In genomic region chr4:38091636-38092035, GRCh38 we compare ENCODE assay signal across 18 cellular contexts.
DNase-seq lines count a peak whose midpoint lies in the region; ATAC-seq and TF ChIP-seq lines count a peak whose summit lies in the region.
"Had no signal": no experiment of that assay in that cellular context is flagged by ENCODE, and none has a peak within 500 bp of the region (broad histone marks: within the 10 kb centered on the region; RNA-seq: fewer than 3 reads in every experiment).

No MANE protein-coding gene starts in this region.

- peaks cover 27% of the 10 kb centered on the region for H3K4me1 ChIP-seq in cardiac muscle cell (ENCODE audit: low read depth)
- H3K4me1 ChIP-seq in heart right ventricle, result peaks cover 0 to 45% (median 15%) of the 10 kb centered on the region in 9 donors
- H3K4me1 ChIP-seq: parathyroid adenoma had no signal

- H3K4me1 Mint-ChIP-seq in activated T-helper 17 cell treated with anti-CD3 and anti-CD28 coated beads, Interleukin-2, amount 50 U/mL, for 72 hours, result peaks cover 20% of the 10 kb centered on the region
- peaks cover 26% of the 10 kb centered on the region for H3K4me1 Mint-ChIP-seq in CD4-positive, alpha-beta T cell (ENCODE audit: low read depth)

- DNase-seq in cardiac muscle cell (ENCODE audit: low read depth in 1 of 2, low spot score in 1 of 2), result peak in 1 of 2 donors; percentile 42
- DNase-seq in heart right ventricle, result no peak
- DNase-seq in fibroblast of villous mesenchyme (ENCODE audit: low read depth), result peak; percentile 72
- DNase-seq in DMS53 (lab: John Stamatoyannopoulos, UW), result no peak
- DNase-seq in CD4-positive, alpha-beta T cell, result no peak
- DNase-seq in A172 (ENCODE audit: low spot score), result no peak
- DNase-seq: ACHN; activated CD4-positive, CD25-positive, alpha-beta regulatory T cell treated with anti-CD3 and anti-CD28 coated beads, Interleukin-2, amount 50 U/mL, for 72 hours; activated naive CD8-positive, alpha-beta T cell treated with anti-CD3 and anti-CD28 coated beads for 36 hours; cerebellar nuclear complex; MV-4-11; NCI-H82; spleen; stimulated activated naive CD8-positive, alpha-beta T cell treated with anti-CD3 and anti-CD28 coated beads, Interleukin-15, Interleukin-2, amounts not matched to agents 100 U/mL and 50 U/mL, for 24 hours had no signal

- no peaks in the 10 kb centered on the region for H3K9me3 Mint-ChIP-seq in activated T-helper 17 cell treated with anti-CD3 and anti-CD28 coated beads, Interleukin-2, amount 50 U/mL, for 72 hours
- H3K9me3 Mint-ChIP-seq in CD4-positive, alpha-beta T cell, result no peaks in the 10 kb centered on the region
- H3K9me3 Mint-ChIP-seq: activated naive CD8-positive, alpha-beta T cell treated with anti-CD3 and anti-CD28 coated beads for 36 hours had no signal

- TF ChIP-seq CTCF in cardiac muscle cell (IDR thresholded peaks at IDR 0.05; ENCODE audit: low read depth, low read length), result no peak
- TF ChIP-seq CTCF in heart right ventricle (IDR thresholded peaks at IDR 0.05), result no peak
- no peak for TF ChIP-seq CTCF in fibroblast of villous mesenchyme (IDR thresholded peaks at IDR 0.05; ENCODE audit: insufficient read depth, low read depth, low read length)
- no peak for TF ChIP-seq CTCF in CD4-positive, alpha-beta T cell (IDR thresholded peaks at IDR 0.05)

- no peaks in the 10 kb centered on the region for H3K27me3 Mint-ChIP-seq in activated T-helper 17 cell treated with anti-CD3 and anti-CD28 coated beads, Interleukin-2, amount 50 U/mL, for 72 hours
- H3K27me3 Mint-ChIP-seq in CD4-positive, alpha-beta T cell, result no peaks in the 10 kb centered on the region
- H3K27me3 Mint-ChIP-seq: activated naive CD8-positive, alpha-beta T cell treated with anti-CD3 and anti-CD28 coated beads for 36 hours; type B pancreatic cell had no signal

- WGBS in heart right ventricle, 2 donors, result 83 to 90% methylated on average over 1 of the region's 1 CpG

- no peaks in the 10 kb centered on the region for H3K36me3 ChIP-seq in cardiac muscle cell
- H3K36me3 ChIP-seq in heart right ventricle, result peaks cover 0 to 72% (median 20%) of the 10 kb centered on the region in 9 donors

- peak overlapping the region; percentile 63 for H3K4me3 Mint-ChIP-seq in activated T-helper 17 cell treated with anti-CD3 and anti-CD28 coated beads, Interleukin-2, amount 50 U/mL, for 72 hours
- no peak overlapping the region for H3K4me3 Mint-ChIP-seq in CD4-positive, alpha-beta T cell
- H3K4me3 Mint-ChIP-seq: activated naive CD8-positive, alpha-beta T cell treated with anti-CD3 and anti-CD28 coated beads for 36 hours; type B pancreatic cell had no signal

- H3K27me3 ChIP-seq in cardiac muscle cell (no peaks in the 10 kb centered on the region), heart right ventricle (no peaks in the 10 kb centered on the region)
- no peaks in the 10 kb centered on the region for H3K27me3 ChIP-seq in CD4-positive, alpha-beta T cell (ENCODE audit: control insufficient read depth, insufficient read depth, low read length)
- H3K27me3 ChIP-seq: spleen had no signal

- intact Hi-C loops in heart right ventricle (cut with DNase I), result loop anchor here in 1 of 10 donors (5.0 kb wide), 1 partner anchor 36 kb away; no protein-coding TSS in a partner anchor
- intact Hi-C loops in CD4-positive, alpha-beta T cell (cut with DNase I, micrococcal nuclease), result no loop called here

- no peaks in the 10 kb centered on the region for H3K9me3 ChIP-seq in cardiac muscle cell (ENCODE audit: low read depth)
- H3K9me3 ChIP-seq in heart right ventricle, result no peaks in the 10 kb centered on the region
- H3K9me3 ChIP-seq in CD4-positive, alpha-beta T cell (ENCODE audit: control insufficient read depth, low read length), result no peaks in the 10 kb centered on the region
- H3K9me3 ChIP-seq: spleen had no signal

- no peak for ATAC-seq in heart right ventricle
- no peak for ATAC-seq in activated T-helper 17 cell treated with anti-CD3 and anti-CD28 coated beads, Interleukin-2, amount 50 U/mL, for 72 hours (replicated peaks)
- no peak for ATAC-seq in GM19035 (IDR thresholded peaks at IDR 0.05; ENCODE audit: unreplicated experiment)
- no peak for ATAC-seq in CD4-positive, alpha-beta T cell (ENCODE audit: poor library complexity)
- ATAC-seq: stimulated activated naive CD8-positive, alpha-beta T cell treated with anti-CD3 and anti-CD28 coated beads, Interleukin-15, Interleukin-2, amounts not matched to agents 100 U/mL and 50 U/mL, for 24 hours had no signal

- POLR2A ChIA-PET in CD4-positive, alpha-beta T cell (lab: Charles Lee), result interaction anchor here (0.6 kb wide), 1 partner anchor 609 kb away, joined by 3 read pairs; no protein-coding TSS in a partner anchor

- peak overlapping the region; percentile 59 for H3K27ac ChIP-seq in cardiac muscle cell
- peak overlapping the region in 1 of 10 donors; percentile 13 for H3K27ac ChIP-seq in heart right ventricle
- H3K27ac ChIP-seq in CD4-positive, alpha-beta T cell (ENCODE audit: low read depth, low read length), result no peak overlapping the region
- H3K27ac ChIP-seq: parathyroid adenoma, spleen had no signal

- peaks cover 58% of the 10 kb centered on the region for H3K36me3 Mint-ChIP-seq in activated T-helper 17 cell treated with anti-CD3 and anti-CD28 coated beads, Interleukin-2, amount 50 U/mL, for 72 hours (ENCODE audit: low read depth)
- H3K36me3 Mint-ChIP-seq in CD4-positive, alpha-beta T cell (ENCODE audit: low read depth), result peaks cover 67% of the 10 kb centered on the region

- CTCF ChIA-PET in CD4-positive, alpha-beta T cell (lab: Charles Lee), result interaction anchor here (1.3 kb wide), 1 partner anchor 640 kb away, joined by 3 read pairs; no protein-coding TSS in a partner anchor

- H3K4me3 ChIP-seq in cardiac muscle cell, result no peak overlapping the region
- no peak overlapping the region for H3K4me3 ChIP-seq in heart right ventricle
- H3K4me3 ChIP-seq in fibroblast of villous mesenchyme (ENCODE audit: low read depth, low read length), result no peak overlapping the region
- H3K4me3 ChIP-seq: spleen had no signal

- H3K27ac Mint-ChIP-seq in activated T-helper 17 cell treated with anti-CD3 and anti-CD28 coated beads, Interleukin-2, amount 50 U/mL, for 72 hours, result peak overlapping the region; percentile 93
- no peak overlapping the region for H3K27ac Mint-ChIP-seq in CD4-positive, alpha-beta T cell
